Comparison of ENCODE assay signal across 8 cellular contexts in genomic region chr11:71251159-71251721, GRCh38. TPM values are rescaled to one million over a fixed set of nuclear protein-coding genes. Genes with fewer than 3 reads are reported as not detected.
DNase-seq lines count a peak whose midpoint lies in the region; ATAC-seq and TF ChIP-seq lines count a peak whose summit lies in the region.

No MANE protein-coding gene starts in this region.

- H3K9me3 ChIP-seq in left ventricle myocardium inferior (replicated peaks) (no peaks in the 10 kb centered on the region), right atrium auricular region (no peaks in the 10 kb centered on the region), breast epithelium (no peaks in the 10 kb centered on the region), lower lobe of right lung (no peaks in the 10 kb centered on the region), tibial nerve (no peaks in the 10 kb centered on the region)

- no peak for DNase-seq in left ventricle myocardium inferior
- no peak for DNase-seq in right atrium auricular region (ENCODE audit: low spot score)
- DNase-seq in breast epithelium (ENCODE audit: low spot score in 2 of 2): peak in 1 of 2 donors; percentile 62
- peak; percentile 61 for DNase-seq in lower lobe of right lung
- no peak for DNase-seq in central memory CD4-positive, alpha-beta T cell
- no peak for DNase-seq in tibial nerve (ENCODE audit: low spot score in 2 of 2)

- ATAC-seq in lower lobe of right lung (peak in 1 of 2 donors; percentile 11), GM19023 (IDR thresholded peaks at IDR 0.05; ENCODE audit: unreplicated experiment) (no peak), HG03139 (IDR thresholded peaks at IDR 0.05; ENCODE audit: unreplicated experiment) (no peak)

- H3K4me3 ChIP-seq in left ventricle myocardium inferior (peak overlapping the region; percentile 57), right atrium auricular region (peak overlapping the region in 1 of 2 donors; percentile 43), breast epithelium (peak overlapping the region in 2 of 3 donors; percentile 63 to 73), lower lobe of right lung (peak overlapping the region; percentile 62), tibial nerve (peak overlapping the region in 1 of 4 donors; percentile 49)

- no peak for TF ChIP-seq EP300 in tibial nerve (IDR thresholded peaks at IDR 0.05)

- H3K4me1 ChIP-seq in left ventricle myocardium inferior (peaks cover 37% of the 10 kb centered on the region), right atrium auricular region (peaks cover 0 to 26% of the 10 kb centered on the region in 2 donors), breast epithelium (peaks cover 0 to 4% of the 10 kb centered on the region in 2 donors), lower lobe of right lung (peaks cover 14% of the 10 kb centered on the region), tibial nerve (peaks cover 0 to 28% (median 2%) of the 10 kb centered on the region in 4 donors)

- WGBS in tibial nerve, 2 donors: 3 to 4% methylated on average over 5 to 39 of the region's 63 CpGs

- H3K36me3 ChIP-seq in left ventricle myocardium inferior (no peaks in the 10 kb centered on the region), right atrium auricular region (no peaks in the 10 kb centered on the region), breast epithelium (no peaks in the 10 kb centered on the region), lower lobe of right lung (no peaks in the 10 kb centered on the region), tibial nerve (no peaks in the 10 kb centered on the region)

- TF ChIP-seq CTCF in left ventricle myocardium inferior (IDR thresholded peaks at IDR 0.05; ENCODE audit: borderline replicate concordance): no peak
- TF ChIP-seq CTCF in right atrium auricular region (IDR thresholded peaks at IDR 0.05): no peak
- no peak for TF ChIP-seq CTCF in breast epithelium (IDR thresholded peaks at IDR 0.05)
- no peak for TF ChIP-seq CTCF in lower lobe of right lung (IDR thresholded peaks at IDR 0.05)
- TF ChIP-seq CTCF in tibial nerve (IDR thresholded peaks at IDR 0.05): no peak

- H3K27ac ChIP-seq in left ventricle myocardium inferior (replicated peaks): no peak overlapping the region
- H3K27ac ChIP-seq in right atrium auricular region: no peak overlapping the region
- peak overlapping the region; percentile 78 to 86 for H3K27ac ChIP-seq in breast epithelium
- peak overlapping the region; percentile 84 for H3K27ac ChIP-seq in lower lobe of right lung
- H3K27ac ChIP-seq in tibial nerve: no peak overlapping the region

- intact Hi-C loops in left ventricle myocardium inferior (cut with micrococcal nuclease): no loop called here
- intact Hi-C loops in breast epithelium (cut with DNase I; ENCODE audit: low total_unique reads): no loop called here
- intact Hi-C loops in lower lobe of right lung (cut with DNase I): no loop called here

- TF ChIP-seq POLR2A in breast epithelium (IDR thresholded peaks at IDR 0.05) (no peak), tibial nerve (IDR thresholded peaks at IDR 0.05) (no peak)

- H3K27me3 ChIP-seq in left ventricle myocardium inferior (ENCODE audit: low read depth): peaks cover 100% of the 10 kb centered on the region
- peaks cover 15 to 18% of the 10 kb centered on the region in 2 donors for H3K27me3 ChIP-seq in right atrium auricular region
- H3K27me3 ChIP-seq in breast epithelium: peaks cover 0 to 27% of the 10 kb centered on the region in 2 donors
- H3K27me3 ChIP-seq in lower lobe of right lung (ENCODE audit: low read depth): peaks cover 54% of the 10 kb centered on the region
- H3K27me3 ChIP-seq in tibial nerve: peaks cover 0 to 74% of the 10 kb centered on the region in 2 donors

RNA-seq across cellular contexts. Expression of gene SHANK2, which starts 1.1 kb away (rescaled TPM):
- total RNA-seq in left ventricle myocardium inferior (0.27 TPM), right atrium auricular region (under 1 TPM; 0.07 to 0.35 TPM), breast epithelium (10 to 100 TPM in 2 of 3 donors, 1 to 10 TPM in 1; 1.3 to 38.8 (median 33.1) TPM), lower lobe of right lung (59.8 TPM), tibial nerve (1 to 10 TPM in 3 of 4 donors, under 1 TPM in 1; 0.20 to 2.0 (median 1.4) TPM)

Comparison
In these comparisons a context has a peak if more than half of its experiments do, and no peak if none do; other contexts are left out.
1. H3K27ac ChIP-seq: peak in breast epithelium (2 of 2) and lower lobe of right lung (single experiment); none in left ventricle myocardium inferior (single experiment), right atrium auricular region (0 of 2) and tibial nerve (0 of 4).